Comparison of ENCODE assay signal across 9 cellular contexts in genomic region chr14:35533357-35534129, GRCh38. TPM values are rescaled to one million over a fixed set of nuclear protein-coding genes. Genes with fewer than 3 reads are reported as not detected.
A peak's percentile ranks its signal among the peaks of the same experiment; 100 is the strongest.
DNase-seq lines count a peak whose midpoint lies in the region; ATAC-seq and TF ChIP-seq lines count a peak whose summit lies in the region.
"Had no signal": no experiment of that assay in that cellular context is flagged by ENCODE, and none has a peak within 500 bp of the region (broad histone marks: within the 10 kb centered on the region; RNA-seq: fewer than 3 reads in every experiment).

No MANE protein-coding gene starts in this region.

- TF ChIP-seq CTCF in Panc1 (IDR thresholded peaks at IDR 0.05) = peak; percentile 7; the same call in 1 of the 2 replicates
- no peak for TF ChIP-seq CTCF in osteocyte (IDR thresholded peaks at IDR 0.05)
- TF ChIP-seq CTCF in upper lobe of left lung (IDR thresholded peaks at IDR 0.05) = no peak

- peaks cover 10% of the 10 kb centered on the region for H3K4me1 Mint-ChIP-seq in osteocyte (ENCODE audit: unreplicated experiment)

- CTCF ChIA-PET in Panc1 (lab: Charles Lee) = interaction anchor here (0.7 kb wide), 1 partner anchor 351 kb away, joined by 8 read pairs; no protein-coding TSS in a partner anchor

- WGBS in upper lobe of left lung, 2 donors = 0 to 5% methylated on average over 15 to 37 of the region's 95 CpGs

- ATAC-seq in GM21423 (IDR thresholded peaks at IDR 0.05; ENCODE audit: unreplicated experiment) = peak; percentile 63
- peak; percentile 96 for ATAC-seq in Panc1
- peak in 1 of 2 donors; percentile 78 for ATAC-seq in upper lobe of left lung (ENCODE audit: low FRiP score in 2 of 2)

- in situ Hi-C loops in Panc1 (cut with HindIII; ENCODE audit: low pct_unique_long_range_greater_than_20kb, low sequenced_read_pairs) = no loop called here

- peak overlapping the region; percentile 61 to 67 for H3K4me3 ChIP-seq in Panc1 (ENCODE audit: low read depth in 2 of 2, low read length in 2 of 2)
- peak overlapping the region; percentile 48 to 63 (median 53) for H3K4me3 ChIP-seq in upper lobe of left lung

- H3K27me3 ChIP-seq in Panc1 (ENCODE audit: control insufficient read depth, insufficient read depth, low read length) (peaks cover 18% of the 10 kb centered on the region), upper lobe of left lung (peaks cover 0 to 36% (median 22%) of the 10 kb centered on the region in 4 donors)

- POLR2A ChIA-PET in Panc1 (lab: Charles Lee) = no interaction called here

- peaks cover 64% of the 10 kb centered on the region for H3K27me3 Mint-ChIP-seq in osteocyte (ENCODE audit: unreplicated experiment)

- no peaks in the 10 kb centered on the region for H3K9me3 Mint-ChIP-seq in osteocyte (ENCODE audit: unreplicated experiment)

- no peak overlapping the region for H3K27ac Mint-ChIP-seq in osteocyte (ENCODE audit: unreplicated experiment)

- H3K36me3 Mint-ChIP-seq in osteocyte (ENCODE audit: unreplicated experiment) = peaks cover 4% of the 10 kb centered on the region

- DNase-seq in DMS 273 (lab: John Stamatoyannopoulos, UW; ENCODE audit: unreplicated experiment) (peak; percentile 94), HUDEP-2 (lab: John Stamatoyannopoulos, UW; ENCODE audit: unreplicated experiment in 76 of 76) (peak in 44 of 76 experiments; percentile 2 to 61 (median 26)), Panc1 (ENCODE audit: low read depth, low spot score) (no peak), activated gamma-delta T cell treated with Interleukin-2 at 50 U/mL for 16 hours (peak; percentile 26), globus pallidus (ENCODE audit: low spot score) (peak; percentile 19), osteocyte (ENCODE audit: extremely low spot score, unreplicated experiment) (peak; percentile 88), upper lobe of left lung (peak; percentile 45 to 93)

- H3K4me1 ChIP-seq in Panc1 (ENCODE audit: control insufficient read depth, insufficient read depth, low read length) = no peaks in the 10 kb centered on the region
- peaks cover 21 to 30% (median 28%) of the 10 kb centered on the region in 4 donors for H3K4me1 ChIP-seq in upper lobe of left lung

- no peaks in the 10 kb centered on the region for H3K36me3 ChIP-seq in Panc1 (ENCODE audit: control insufficient read depth, insufficient read depth, low read length)
- H3K36me3 ChIP-seq in upper lobe of left lung = peaks cover 0 to 5% (median 0%) of the 10 kb centered on the region in 4 donors

- no peak overlapping the region for H3K27ac ChIP-seq in Panc1 (ENCODE audit: low read length)
- no peak overlapping the region for H3K27ac ChIP-seq in upper lobe of left lung

- intact Hi-C loops in Panc1 (cut with micrococcal nuclease; ENCODE audit: unreplicated experiment) = no loop called here

- H3K9me3 ChIP-seq in Panc1 (ENCODE audit: control insufficient read depth, insufficient read depth, low read depth, low read length) (no peaks in the 10 kb centered on the region), upper lobe of left lung (no peaks in the 10 kb centered on the region)

- no TSS peak for BruUV-seq in Panc1 (replicated peaks; lab: Mats Ljungman, UMichigan)

- peak overlapping the region; percentile 69 for H3K4me3 Mint-ChIP-seq in osteocyte (ENCODE audit: unreplicated experiment)

- no peak for TF ChIP-seq EP300 in upper lobe of left lung (IDR thresholded peaks at IDR 0.05)

- no peak for TF ChIP-seq POLR2A in upper lobe of left lung (IDR thresholded peaks at IDR 0.05)

RNA-seq across cellular contexts. Expression of gene INSM2, which starts 0.4 kb away (rescaled TPM):
- total RNA-seq in Panc1 (2021; ENCODE audit: unreplicated experiment) = not detected
- not detected for polyA plus RNA-seq in Panc1 (2012; ENCODE audit: insufficient read length)
- not detected in 2 replicates for total RNA-seq in osteocyte
- under 1 TPM in 4 of 6 donors, not detected in 2; 0.14 to 0.39 (median 0.24) TPM for total RNA-seq in upper lobe of left lung
- total RNA-seq: activated CD8-positive, alpha-beta memory T cell treated with anti-CD3 and anti-CD28 coated beads for 36 hours had no signal
